ENCODE assay signal across 8 cellular contexts in the genomic region with DNA sequence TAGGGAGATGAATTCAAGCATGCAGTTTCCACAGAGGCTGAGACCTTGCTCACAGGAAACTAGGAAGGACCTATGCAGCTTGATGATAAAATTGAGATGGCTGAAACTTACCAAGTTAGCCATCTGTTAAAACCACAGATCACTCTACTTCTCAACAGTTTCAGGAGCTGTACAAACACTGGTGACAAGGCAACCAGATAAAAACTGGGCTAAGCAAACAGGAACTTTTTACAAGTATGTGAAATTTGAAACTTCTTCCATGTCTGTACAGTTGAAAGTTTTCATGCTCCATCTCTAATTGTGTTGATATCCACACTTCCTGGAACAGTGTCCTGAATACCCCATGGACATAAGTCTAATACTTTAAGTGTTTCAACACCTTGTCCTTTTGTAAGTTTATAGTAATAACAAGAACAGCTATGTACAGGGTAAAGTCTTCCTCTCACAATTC.
DNase-seq lines count a peak whose midpoint lies in the region; ATAC-seq and TF ChIP-seq lines count a peak whose summit lies in the region.

No MANE protein-coding gene starts in this region.

- DNase-seq in AG04449 (ENCODE audit: low read depth, low spot score) (peak; percentile 85), OCI-M2 (lab: John Stamatoyannopoulos, UW; ENCODE audit: unreplicated experiment) (peak; percentile 54), immature natural killer cell (peak; percentile 31 to 56 (median 55)), mesendoderm (no peak), NCI-H524 treated with DMSO at 0.1 percent for 48 hours (lab: John Stamatoyannopoulos, UW) (no peak), NCI-H82 (lab: John Stamatoyannopoulos, UW) (no peak)

- no peak overlapping the region for H2BK15ac ChIP-seq in mesendoderm (replicated peaks; ENCODE audit: low read depth)

- H3K27ac Mint-ChIP-seq in immature natural killer cell, result peak overlapping the region; percentile 75 to 93 (median 86)

- H3K9ac ChIP-seq in mesendoderm (ENCODE audit: low read length), result no peak overlapping the region

- H3K4me2 ChIP-seq in mesendoderm (ENCODE audit: low read length), result no peak overlapping the region

- no peak overlapping the region for H2AK5ac ChIP-seq in mesendoderm (ENCODE audit: low read length)

- no peak for TF ChIP-seq CTCF in AG04449 (IDR thresholded peaks at IDR 0.05; ENCODE audit: insufficient read depth, low read length, missing control alignments)

- no peak overlapping the region for H3K18ac ChIP-seq in mesendoderm (ENCODE audit: low read length)

- H2BK5ac ChIP-seq in mesendoderm (ENCODE audit: low read length), result no peak overlapping the region

- no peak overlapping the region for H2BK120ac ChIP-seq in mesendoderm (ENCODE audit: low read depth, low read length)

- no peak overlapping the region for H3K23ac ChIP-seq in mesendoderm (ENCODE audit: low read length)

- no peaks in the 10 kb centered on the region for H3K79me2 ChIP-seq in mesendoderm (ENCODE audit: control insufficient read depth, insufficient read depth, low read length)

- H3K27ac ChIP-seq in mesendoderm (ENCODE audit: low read depth, low read length), result no peak overlapping the region

- no peak overlapping the region for H3K56ac ChIP-seq in mesendoderm (ENCODE audit: low read length)

- H4K5ac ChIP-seq in mesendoderm (ENCODE audit: low read length), result no peak overlapping the region

- POLR2A ChIA-PET in AG04449 (lab: Yijun Ruan, JAX), result interaction anchor here (0.6 to 1.0 kb wide), 3 partner anchors 96 to 218 kb away, joined by 3 to 4 read pairs (median 3); no protein-coding TSS in a partner anchor

- peaks cover 0 to 6% (median 0%) of the 10 kb centered on the region in 3 donors for H3K36me3 Mint-ChIP-seq in immature natural killer cell

- CTCF ChIA-PET in AG04449 (lab: Yijun Ruan, JAX), result interaction anchor here (1.2 to 4.9 kb wide), 6 partner anchors 92 to 249 kb away, joined by 3 to 60 read pairs (median 8); partner anchors contain the start of gene CEP70

- peak overlapping the region; percentile 41 to 69 (median 48) for H3K4me3 Mint-ChIP-seq in immature natural killer cell

- no peaks in the 10 kb centered on the region for H3K4me1 ChIP-seq in mesendoderm (ENCODE audit: control insufficient read depth, low read depth, low read length)

- peaks cover 0 to 3% (median 0%) of the 10 kb centered on the region in 3 donors for H3K27me3 Mint-ChIP-seq in immature natural killer cell (ENCODE audit: low read depth in 3 of 3)

- no peaks in the 10 kb centered on the region for H3K27me3 ChIP-seq in mesendoderm (ENCODE audit: insufficient read depth, low read length, poor library complexity)

- H3K79me1 ChIP-seq in mesendoderm (ENCODE audit: low read length), result no peaks in the 10 kb centered on the region

- no peak overlapping the region for H3K4ac ChIP-seq in mesendoderm (ENCODE audit: low read depth, low read length)

- peaks cover 2% of the 10 kb centered on the region for H3K36me3 ChIP-seq in mesendoderm (ENCODE audit: control insufficient read depth, insufficient read depth, low read length)

- H3K4me3 ChIP-seq in AG04449 (ENCODE audit: low read depth, low read length), result no peak overlapping the region
- no peak overlapping the region for H3K4me3 ChIP-seq in mesendoderm (ENCODE audit: low read length)

- no peak overlapping the region for H4K8ac ChIP-seq in mesendoderm (ENCODE audit: low read depth, low read length)

- peaks cover 30 to 34% of the 10 kb centered on the region in 2 donors for H3K4me1 Mint-ChIP-seq in immature natural killer cell

- no peaks in the 10 kb centered on the region for H3K9me3 Mint-ChIP-seq in immature natural killer cell

- peak; percentile 89 for ATAC-seq in GM18508 (IDR thresholded peaks at IDR 0.05; ENCODE audit: insufficient read depth, unreplicated experiment)
- ATAC-seq in HG02884 (IDR thresholded peaks at IDR 0.05; ENCODE audit: unreplicated experiment), result peak; percentile 94

Comparison
In these comparisons a context has a peak if more than half of its experiments do, and no peak if none do; other contexts are left out.
1. DNase-seq: peak in AG04449 (single experiment), OCI-M2 (single experiment) and immature natural killer cell (3 of 3); none in mesendoderm (single experiment), NCI-H524 treated with DMSO at 0.1 percent for 48 hours (single experiment) and NCI-H82 (single experiment).